In the genomic region with DNA sequence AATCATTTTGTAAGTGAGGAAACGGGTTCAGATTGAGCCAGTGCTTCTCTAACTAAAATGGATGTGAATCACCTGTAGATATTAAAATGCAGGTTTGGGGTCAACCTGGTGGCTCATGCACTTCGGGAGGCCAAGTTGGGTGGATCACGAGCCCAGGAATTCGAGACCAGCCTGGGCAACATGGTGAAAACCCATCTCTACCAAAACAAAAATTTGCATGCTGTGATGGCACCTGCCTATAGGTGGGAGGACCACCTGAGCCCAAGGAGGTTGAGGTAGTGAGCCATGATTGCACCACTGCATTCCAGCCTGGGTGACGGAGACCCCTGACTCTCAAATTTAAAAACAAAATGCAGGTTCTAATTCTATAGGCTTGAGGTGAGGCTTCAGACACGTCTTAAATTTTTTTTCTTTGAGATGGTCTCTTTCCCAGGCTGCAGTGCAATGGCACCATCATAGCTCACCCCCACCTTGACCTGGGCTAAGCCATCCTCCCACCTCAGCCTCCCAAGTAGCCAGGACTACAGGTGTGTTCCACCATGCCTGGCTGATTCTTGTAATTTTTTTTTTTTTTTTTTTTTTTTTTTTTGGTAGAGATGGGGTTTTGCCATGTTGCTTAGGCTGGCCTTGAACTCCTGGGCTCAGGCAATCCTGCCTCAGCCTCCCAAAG, we compare ENCODE assay signal across 19 cellular contexts. TPM values are rescaled to one million over a fixed set of nuclear protein-coding genes. Genes with fewer than 3 reads are reported as not detected.
DNase-seq lines count a peak whose midpoint lies in the region; ATAC-seq, FAIRE-seq and TF ChIP-seq lines count a peak whose summit lies in the region.
"Had no signal": no experiment of that assay in that cellular context is flagged by ENCODE, and none has a peak within 500 bp of the region (broad histone marks: within the 10 kb centered on the region; RNA-seq: fewer than 3 reads in every experiment).

No MANE protein-coding gene starts in this region.

- H4K91ac ChIP-seq in H1 (replicated peaks; ENCODE audit: insufficient read length, low read length): no peak overlapping the region

- intact Hi-C loops in Panc1 (cut with micrococcal nuclease; ENCODE audit: unreplicated experiment): no loop called here

- no peak overlapping the region for H3K27ac ChIP-seq in A549
- no peak overlapping the region for H3K27ac ChIP-seq in Panc1 (ENCODE audit: low read length)
- H3K27ac ChIP-seq in H1 (ENCODE audit: low read depth, low read length): no peak overlapping the region

- H3K4me3 ChIP-seq in A549 (no peak overlapping the region), Panc1 (ENCODE audit: low read depth in 2 of 2, low read length in 2 of 2) (no peak overlapping the region), H1 (ENCODE audit: extremely low read depth in 1 of 4, insufficient read depth in 2 of 4, low read depth in 3 of 4, low read length in 4 of 4) (no peak overlapping the region)

- H4K5ac ChIP-seq in H1 (ENCODE audit: insufficient read length, low read depth, low read length): no peak overlapping the region

- H2AFZ ChIP-seq in H1 (ENCODE audit: low read length): no peak overlapping the region

- no peaks in the 10 kb centered on the region; the same call in 1 of the 2 replicates for H3K79me1 ChIP-seq in H1 (ENCODE audit: low read depth, low read length)

- BruUV-seq in Panc1 (replicated peaks; lab: Mats Ljungman, UMichigan): no TSS peak

- H3K18ac ChIP-seq in H1 (ENCODE audit: extremely low read depth, low read length): no peak overlapping the region

- H3K4me1 ChIP-seq in A549: peaks cover 22% of the 10 kb centered on the region
- H3K4me1 ChIP-seq in Panc1 (ENCODE audit: control insufficient read depth, insufficient read depth, low read length): peaks cover 7% of the 10 kb centered on the region
- no peaks in the 10 kb centered on the region for H3K4me1 ChIP-seq in H1 (replicated peaks in 1 of 4; ENCODE audit: control insufficient read depth in 3 of 4, insufficient read depth in 4 of 4, low read length in 3 of 4)

- peak in 1 of 2 experiments; percentile 6; a peak in 3 of 6 replicates for ATAC-seq in A549
- ATAC-seq in Panc1: peak; percentile 11
- ATAC-seq in GM21447 (IDR thresholded peaks at IDR 0.05; ENCODE audit: unreplicated experiment): no peak
- ATAC-seq in GM18520 (IDR thresholded peaks at IDR 0.05; ENCODE audit: unreplicated experiment): no peak

- H3K27me3 ChIP-seq in Panc1 (ENCODE audit: control insufficient read depth, insufficient read depth, low read length) (no peaks in the 10 kb centered on the region), H1 (replicated peaks in 1 of 4; ENCODE audit: control insufficient read depth in 3 of 4, extremely low read depth in 1 of 4, insufficient read depth in 3 of 4, low read length in 3 of 4) (no peaks in the 10 kb centered on the region)

- POLR2A ChIA-PET in A549 (lab: Yijun Ruan, JAX) (interaction anchor here (0.6 to 0.7 kb wide), 3 partner anchors 14 to 446 kb away, joined by 3 to 9 read pairs (median 9); no protein-coding TSS in a partner anchor), Panc1 (lab: Charles Lee) (interaction anchor here (0.6 kb wide), 1 partner anchor 27 kb away, joined by 4 read pairs; no protein-coding TSS in a partner anchor), H1 (lab: Charles Lee; ENCODE audit: partially characterized antibody) (interaction anchor here (0.7 to 1.9 kb wide), 5 partner anchors 9 to 22 kb away, joined by 3 to 14 read pairs (median 5); partner anchors contain the start of genes PRPH and TUBA1C)

- DNase-seq in A549 (ENCODE audit: low read depth in 1 of 2, low spot score in 1 of 2): no peak
- DNase-seq in Panc1 (ENCODE audit: low read depth, low spot score): no peak
- no peak for DNase-seq in H1 (ENCODE audit: low read depth in 1 of 2, low spot score in 2 of 2)
- DNase-seq in stimulated activated CD4-positive, alpha-beta T cell treated with anti-CD3 and anti-CD28 coated beads, Interleukin-12 subunit alpha, Interleukin-12 subunit beta, amount 100 ng/mL, for 4 hours: no peak
- no peak for DNase-seq in RPMI8226
- DNase-seq: AML-193; COR-L47; H7; KG1; NCI-H1417 treated with DMSO at 0.1 percent for 48 hours; NCI-H2029 treated with DMSO at 0.1 percent for 48 hours; NCI-H446 treated with DMSO at 0.1 percent for 48 hours; NK-92 treated with Interleukin-12 subunit alpha and Interleukin-12 subunit beta, amount 100 ng/mL, for 24 hours; OCI-M1 had no signal

- no peak overlapping the region for H2BK12ac ChIP-seq in H1 (ENCODE audit: low read depth, low read length)

- H4K8ac ChIP-seq in H1 (ENCODE audit: extremely low read depth, insufficient read depth, low read length): no peak overlapping the region; the same call in 1 of the 2 replicates

- H3K9me3 ChIP-seq in A549 (no peaks in the 10 kb centered on the region), Panc1 (ENCODE audit: control insufficient read depth, insufficient read depth, low read depth, low read length) (no peaks in the 10 kb centered on the region), H1 (ENCODE audit: insufficient read depth in 2 of 2, low read depth in 1 of 2, low read length in 1 of 2) (no peaks in the 10 kb centered on the region)

- TF ChIP-seq RAD21 in A549 (conservative IDR thresholded peaks at IDR 0.05 in 1 of 2, IDR thresholded peaks at IDR 0.05 in 1 of 2) (no peak), H1 (IDR thresholded peaks at IDR 0.05 in 1 of 2, conservative IDR thresholded peaks at IDR 0.05 in 1 of 2; ENCODE audit: low read depth in 2 of 2, low read length in 2 of 2) (no peak)

- no peak overlapping the region for H3K56ac ChIP-seq in H1 (replicated peaks; ENCODE audit: insufficient read length, low read depth, low read length)

- no peak overlapping the region for H3K4ac ChIP-seq in H1 (replicated peaks; ENCODE audit: insufficient read length, low read depth, low read length)

- no peak overlapping the region for H2BK120ac ChIP-seq in H1 (replicated peaks; ENCODE audit: low read depth, low read length)

- H3K79me2 ChIP-seq in H1 (ENCODE audit: control insufficient read depth in 1 of 2, insufficient read depth in 2 of 2, low read length in 2 of 2): peaks cover 0 to 2% of the 10 kb centered on the region in 2 experiments; a peak in 2 of 4 replicates

- H3K14ac ChIP-seq in H1 (ENCODE audit: insufficient read length): no peak overlapping the region

- H2BK15ac ChIP-seq in H1 (ENCODE audit: low read length): no peak overlapping the region

- no peak for TF ChIP-seq POLR2A in A549 (IDR thresholded peaks at IDR 0.05; ENCODE audit: low read length)
- peak; percentile 12 for TF ChIP-seq POLR2A in GM18951 (IDR thresholded peaks at IDR 0.05; ENCODE audit: extremely low read depth, insufficient read depth, insufficient read length)
- TF ChIP-seq POLR2A in H1 (IDR thresholded peaks at IDR 0.05; ENCODE audit: control extremely low read depth in 1 of 2, low read depth in 2 of 2, low read length in 2 of 2): peak in 1 of 2 experiments; percentile 65; a peak in 2 of 3 replicates

- peaks cover 3 to 8% of the 10 kb centered on the region in 2 experiments for H4K20me1 ChIP-seq in H1 (replicated peaks in 1 of 2; ENCODE audit: control insufficient read depth in 1 of 2, insufficient read depth in 2 of 2, low read length in 2 of 2)

- no peak for FAIRE-seq in A549 (lab: Jason Lieb, UNC)
- no peak for FAIRE-seq in H1 (lab: Jason Lieb, UNC)

- WGBS in A549 (ENCODE audit: missing lambda C conversion rate): 83% methylated on average over 6 of the region's 6 CpGs
- WGBS in H1 (ENCODE audit: extremely low coverage in 1 of 2, insufficient coverage in 1 of 2, insufficient read length in 1 of 2, insufficient replicate concordance in 2 of 2, low coverage in 1 of 2, low lambda C conversion rate in 2 of 2, missing lambda C conversion rate in 1 of 2), 2 experiments: 88% methylated on average over 6 of the region's 6 CpGs; no CpG with 5 or more reads in 1 of the 2 experiments

- H3K23me2 ChIP-seq in H1 (ENCODE audit: low read depth, low read length): no peaks in the 10 kb centered on the region

- CTCF ChIA-PET in A549 (lab: Yijun Ruan, JAX) (interaction anchor here (0.6 to 4.9 kb wide), 10 partner anchors 10 to 74 kb away, joined by 3 to 41 read pairs (median 3); no protein-coding TSS in a partner anchor), Panc1 (lab: Charles Lee) (interaction anchor here (0.6 to 0.7 kb wide), 2 partner anchors 39 to 253 kb away, joined by 4 to 5 read pairs; no protein-coding TSS in a partner anchor), H1 (lab: Charles Lee; ENCODE audit: partially characterized antibody) (interaction anchor here (0.8 to 17.0 kb wide), 3 partner anchors 21 to 58 kb away, joined by 3 to 172 read pairs (median 4); partner anchors contain the start of gene PRPH)

- H3K23ac ChIP-seq in H1 (ENCODE audit: insufficient read length): no peak overlapping the region

- no peak for TF ChIP-seq CTCF in A549 (IDR thresholded peaks at IDR 0.05)
- TF ChIP-seq CTCF in Panc1 (IDR thresholded peaks at IDR 0.05): no peak
- no peak for TF ChIP-seq CTCF in H1 (IDR thresholded peaks at IDR 0.05; ENCODE audit: control extremely low read depth in 1 of 3, insufficient read depth in 1 of 3, low read depth in 1 of 3, low read length in 3 of 3)

- TF ChIP-seq EP300 in A549 (IDR thresholded peaks at IDR 0.05) (no peak), H1 (IDR thresholded peaks at IDR 0.05; ENCODE audit: borderline replicate concordance in 1 of 2, low read depth in 2 of 2, low read length in 2 of 2) (no peak)

- no peak overlapping the region for H3K9ac ChIP-seq in H1 (replicated peaks in 1 of 4; ENCODE audit: extremely low read depth in 1 of 4, low read depth in 3 of 4, low read length in 3 of 4)

- no peak overlapping the region for H3K4me2 ChIP-seq in A549
- H3K4me2 ChIP-seq in H1 (ENCODE audit: insufficient read depth in 1 of 2, low read depth in 2 of 2, low read length in 2 of 2): no peak overlapping the region

- H2AK5ac ChIP-seq in H1 (ENCODE audit: low read depth, low read length): no peak overlapping the region

- peaks cover 21% of the 10 kb centered on the region for H3K36me3 ChIP-seq in Panc1 (ENCODE audit: control insufficient read depth, insufficient read depth, low read length)
- H3K36me3 ChIP-seq in H1 (ENCODE audit: control insufficient read depth in 2 of 4, insufficient read depth in 4 of 4, low read length in 3 of 4): peaks cover 18 to 46% (median 37%) of the 10 kb centered on the region in 4 experiments

- H2BK5ac ChIP-seq in H1 (ENCODE audit: low read depth, low read length): no peak overlapping the region

- no peak overlapping the region for H2BK20ac ChIP-seq in H1 (ENCODE audit: low read length)

- in situ Hi-C loops in GM18951 (cut with MboI; ENCODE audit: low sequenced_read_pairs, unreplicated experiment): no loop called here
- in situ Hi-C loops in Panc1 (cut with HindIII; ENCODE audit: low pct_unique_long_range_greater_than_20kb, low sequenced_read_pairs): no loop called here

RNA-seq across cellular contexts. Expression of gene TUBA1C, which starts 9.0 kb away (rescaled TPM):
- polyA plus RNA-seq in A549 (2011; rRNA removed): 1,183 and 1,488 TPM in 2 replicates
- polyA plus RNA-seq in A549 (2012; cell fraction: cytosol; rRNA removed): 3,774 and 4,321 TPM in 2 replicates
- 3,587 and 3,861 TPM in 2 replicates for polyA plus RNA-seq in A549 (2012; cell fraction: nucleus; rRNA removed)
- polyA plus RNA-seq in A549 (2017; fragmentation: RNase III; extraction: RNeasy Plus Mini Kit Qiagen cat#74134 plus additional on column Dnase treatment): 1,577 to 1,940 TPM (median 1,656 TPM) in 3 replicates
- 1,919 and 2,604 TPM in 2 replicates for polyA minus RNA-seq in A549 (2011; rRNA and poly(A)+ RNA removed)
- total RNA-seq in Panc1 (2021; ENCODE audit: unreplicated experiment): 524 TPM
- polyA plus RNA-seq in Panc1 (2012; ENCODE audit: insufficient read length): 438 TPM
- total RNA-seq in H1 (2021; fragmentation: NEBNext Ultra II Directional; extraction: Animal tissue kit (Norgen Biotek cat#: 25700)): 504 and 533 TPM in 2 replicates
- polyA plus RNA-seq in H1 (2011; rRNA removed): 2,291 and 3,101 TPM in 2 replicates
- polyA plus RNA-seq in H1 (2011; cell fraction: cytosol; rRNA removed): 1,714 TPM
- 1,150 TPM for polyA plus RNA-seq in H1 (2011; cell fraction: nucleus; rRNA removed)
- 608 to 791 TPM (median 729 TPM) in 4 replicates for polyA plus RNA-seq in H1 (2012, experiment 1 of 2)
- 956 TPM for polyA plus RNA-seq in H1 (2012, experiment 2 of 2)
- 790 TPM for polyA plus RNA-seq in H1 (2013, experiment 1 of 2)
- polyA plus RNA-seq in H1 (2013, experiment 2 of 2): 784 TPM
- polyA minus RNA-seq in H1 (2011; rRNA and poly(A)+ RNA removed): 1,805 and 2,020 TPM in 2 replicates
- 369 TPM for polyA minus RNA-seq in H1 (2011; cell fraction: cytosol; rRNA and poly(A)+ RNA removed)
- 350 TPM for polyA minus RNA-seq in H1 (2011; cell fraction: nucleus; rRNA and poly(A)+ RNA removed)

RNA-seq across cellular contexts. Expression of gene PRPH, which starts 21.1 kb away (rescaled TPM):
- polyA plus RNA-seq in A549 (2011; rRNA removed) (1.7 and 2.0 TPM in 2 replicates), A549 (2017; fragmentation: RNase III; extraction: RNeasy Plus Mini Kit Qiagen cat#74134 plus additional on column Dnase treatment) (0.42 to 0.67 TPM (median 0.50 TPM) in 3 replicates), H1 (2011; rRNA removed) (0.79 and 1.1 TPM in 2 replicates)
- 0.95 and 1.3 TPM in 2 replicates for polyA plus RNA-seq in A549 (2012; cell fraction: cytosol; rRNA removed)
- polyA plus RNA-seq in A549 (2012; cell fraction: nucleus; rRNA removed): 0.72 and 1.3 TPM in 2 replicates
- polyA minus RNA-seq in A549 (2011; rRNA and poly(A)+ RNA removed): 1.3 and 3.1 TPM in 2 replicates
- total RNA-seq in Panc1 (2021; ENCODE audit: unreplicated experiment): 0.39 TPM
- 1.6 TPM for polyA plus RNA-seq in Panc1 (2012; ENCODE audit: insufficient read length)
- total RNA-seq in H1 (2021; fragmentation: NEBNext Ultra II Directional; extraction: Animal tissue kit (Norgen Biotek cat#: 25700)): 0.96 and 1.4 TPM in 2 replicates
- 0.81 TPM for polyA plus RNA-seq in H1 (2011; cell fraction: cytosol; rRNA removed)
- polyA plus RNA-seq in H1 (2011; cell fraction: nucleus; rRNA removed): 1.9 TPM
- 0.51 to 1.3 TPM (median 0.68 TPM) in 4 replicates for polyA plus RNA-seq in H1 (2012, experiment 1 of 2)
- polyA plus RNA-seq in H1 (2012, experiment 2 of 2): 1.1 TPM
- 0.36 TPM for polyA plus RNA-seq in H1 (2013, experiment 1 of 2)
- 0.37 TPM for polyA plus RNA-seq in H1 (2013, experiment 2 of 2)
- 0.17 and 1.8 TPM in 2 replicates for polyA minus RNA-seq in H1 (2011; rRNA and poly(A)+ RNA removed)
- not detected for polyA minus RNA-seq in H1 (2011; cell fraction: cytosol; rRNA and poly(A)+ RNA removed)
- polyA minus RNA-seq in H1 (2011; cell fraction: nucleus; rRNA and poly(A)+ RNA removed): not detected
- total RNA-seq: SK-MEL-5 had no signal
- polyA plus RNA-seq: CD14-positive monocyte had no signal

RNA-seq across cellular contexts. Expression of gene TROAP, which starts 49.2 kb away (rescaled TPM):
- polyA plus RNA-seq in A549 (2011; rRNA removed): 50.0 and 56.4 TPM in 2 replicates
- 108 and 115 TPM in 2 replicates for polyA plus RNA-seq in A549 (2012; cell fraction: cytosol; rRNA removed)
- polyA plus RNA-seq in A549 (2012; cell fraction: nucleus; rRNA removed): 170 and 181 TPM in 2 replicates
- 49.3 to 59.3 TPM (median 55.5 TPM) in 3 replicates for polyA plus RNA-seq in A549 (2017; fragmentation: RNase III; extraction: RNeasy Plus Mini Kit Qiagen cat#74134 plus additional on column Dnase treatment)
- 41.0 and 46.7 TPM in 2 replicates for polyA minus RNA-seq in A549 (2011; rRNA and poly(A)+ RNA removed)
- 50.0 TPM for total RNA-seq in Panc1 (2021; ENCODE audit: unreplicated experiment)
- polyA plus RNA-seq in Panc1 (2012; ENCODE audit: insufficient read length): 17.3 TPM
- total RNA-seq in H1 (2021; fragmentation: NEBNext Ultra II Directional; extraction: Animal tissue kit (Norgen Biotek cat#: 25700)): 52.0 and 54.0 TPM in 2 replicates
- polyA plus RNA-seq in H1 (2011; rRNA removed): 36.7 and 54.7 TPM in 2 replicates
- 46.2 TPM for polyA plus RNA-seq in H1 (2011; cell fraction: cytosol; rRNA removed)
- 206 TPM for polyA plus RNA-seq in H1 (2011; cell fraction: nucleus; rRNA removed)
- 52.5 to 76.4 TPM (median 67.7 TPM) in 4 replicates for polyA plus RNA-seq in H1 (2012, experiment 1 of 2)
- 60.0 TPM for polyA plus RNA-seq in H1 (2012, experiment 2 of 2)
- 69.0 TPM for polyA plus RNA-seq in H1 (2013, experiment 1 of 2)
- 61.6 TPM for polyA plus RNA-seq in H1 (2013, experiment 2 of 2)
- 32.9 and 39.5 TPM in 2 replicates for polyA minus RNA-seq in H1 (2011; rRNA and poly(A)+ RNA removed)
- polyA minus RNA-seq in H1 (2011; cell fraction: cytosol; rRNA and poly(A)+ RNA removed): 31.2 TPM
- 58.6 TPM for polyA minus RNA-seq in H1 (2011; cell fraction: nucleus; rRNA and poly(A)+ RNA removed)
- polyA plus RNA-seq: CD14-positive monocyte had no signal

Comparison
In these comparisons a context has a peak if more than half of its experiments do, and no peak if none do; other contexts are left out.
1. Of the 18 proteins assayed by ChIP-seq in both H1 and A549: peak only in H1: none; only in A549: CHD2; in both: none; in neither: 16; mixed calls (peak in some experiments, not most) for 1.